In genomic region chrX:666762-667161, GRCh38 we compare ENCODE assay signal across 13 cellular contexts. TPM values are rescaled to one million over a fixed set of nuclear protein-coding genes. Genes with fewer than 3 reads are reported as not detected.
"Had no signal": no experiment of that assay in that cellular context is flagged by ENCODE, and none has a peak within 500 bp of the region (broad histone marks: within the 10 kb centered on the region; RNA-seq: fewer than 3 reads in every experiment).

No MANE protein-coding gene starts in this region.

- H3K27ac Mint-ChIP-seq: activated naive CD4-positive, alpha-beta T cell treated with anti-CD3 and anti-CD28 coated beads, Interleukin-2, amount 50 U/mL, for 24 hours; stimulated activated naive B cell treated with anti-CD40 and anti-IgM and Interleukin-4, amounts not matched to agents 10 μg/mL and 1 μg/mL and 100 μg/mL, for 72 hours had no signal

- H3K4me3 ChIP-seq: esophagus muscularis mucosa, left lung, transverse colon had no signal

- H3K27me3 ChIP-seq: left lung, transverse colon had no signal

- ATAC-seq: left lung; stimulated activated naive B cell treated with anti-CD40 and anti-IgM and Interleukin-4, amounts not matched to agents 10 μg/mL and 1 μg/mL and 100 μg/mL, for 72 hours had no signal

- H3K4me1 Mint-ChIP-seq: activated naive CD4-positive, alpha-beta T cell treated with anti-CD3 and anti-CD28 coated beads, Interleukin-2, amount 50 U/mL, for 24 hours; stimulated activated naive B cell treated with anti-CD40 and anti-IgM and Interleukin-4, amounts not matched to agents 10 μg/mL and 1 μg/mL and 100 μg/mL, for 72 hours had no signal

- DNase-seq: activated effector memory CD4-positive, alpha-beta T cell treated with Interleukin-2 at 50 U/mL for 16 hours; activated T-cell treated with anti-CD3 and anti-CD28 coated beads, Interleukin-2, amount 50 U/mL, for 1 hour; amniotic stem cell; cerebellar nuclear complex; left lung; small intestine; stimulated activated naive B cell treated with anti-CD40 and anti-IgM and Interleukin-4, amounts not matched to agents 10 μg/mL and 1 μg/mL and 100 μg/mL, for 72 hours; substantia nigra; T-helper 2 cell; transverse colon had no signal

- H3K9me3 ChIP-seq: esophagus muscularis mucosa, transverse colon had no signal

- H3K27ac ChIP-seq: esophagus muscularis mucosa, left lung, transverse colon had no signal

- H3K27me3 Mint-ChIP-seq: activated naive CD4-positive, alpha-beta T cell treated with anti-CD3 and anti-CD28 coated beads, Interleukin-2, amount 50 U/mL, for 24 hours had no signal

- H3K9me3 Mint-ChIP-seq: activated naive CD4-positive, alpha-beta T cell treated with anti-CD3 and anti-CD28 coated beads, Interleukin-2, amount 50 U/mL, for 24 hours; stimulated activated naive B cell treated with anti-CD40 and anti-IgM and Interleukin-4, amounts not matched to agents 10 μg/mL and 1 μg/mL and 100 μg/mL, for 72 hours had no signal

- H3K4me3 Mint-ChIP-seq: activated naive CD4-positive, alpha-beta T cell treated with anti-CD3 and anti-CD28 coated beads, Interleukin-2, amount 50 U/mL, for 24 hours; stimulated activated naive B cell treated with anti-CD40 and anti-IgM and Interleukin-4, amounts not matched to agents 10 μg/mL and 1 μg/mL and 100 μg/mL, for 72 hours had no signal

- H3K36me3 ChIP-seq: esophagus muscularis mucosa, left lung, transverse colon had no signal

- H3K36me3 Mint-ChIP-seq: activated naive CD4-positive, alpha-beta T cell treated with anti-CD3 and anti-CD28 coated beads, Interleukin-2, amount 50 U/mL, for 24 hours; stimulated activated naive B cell treated with anti-CD40 and anti-IgM and Interleukin-4, amounts not matched to agents 10 μg/mL and 1 μg/mL and 100 μg/mL, for 72 hours had no signal

- H3K4me1 ChIP-seq: esophagus muscularis mucosa, left lung, transverse colon had no signal

RNA-seq across cellular contexts. Expression of gene SHOX, which starts 36.2 kb away (rescaled TPM):
- polyA plus RNA-seq: neural cell had no signal
